ENCODE assay signal across 24 cellular contexts in the genomic region with DNA sequence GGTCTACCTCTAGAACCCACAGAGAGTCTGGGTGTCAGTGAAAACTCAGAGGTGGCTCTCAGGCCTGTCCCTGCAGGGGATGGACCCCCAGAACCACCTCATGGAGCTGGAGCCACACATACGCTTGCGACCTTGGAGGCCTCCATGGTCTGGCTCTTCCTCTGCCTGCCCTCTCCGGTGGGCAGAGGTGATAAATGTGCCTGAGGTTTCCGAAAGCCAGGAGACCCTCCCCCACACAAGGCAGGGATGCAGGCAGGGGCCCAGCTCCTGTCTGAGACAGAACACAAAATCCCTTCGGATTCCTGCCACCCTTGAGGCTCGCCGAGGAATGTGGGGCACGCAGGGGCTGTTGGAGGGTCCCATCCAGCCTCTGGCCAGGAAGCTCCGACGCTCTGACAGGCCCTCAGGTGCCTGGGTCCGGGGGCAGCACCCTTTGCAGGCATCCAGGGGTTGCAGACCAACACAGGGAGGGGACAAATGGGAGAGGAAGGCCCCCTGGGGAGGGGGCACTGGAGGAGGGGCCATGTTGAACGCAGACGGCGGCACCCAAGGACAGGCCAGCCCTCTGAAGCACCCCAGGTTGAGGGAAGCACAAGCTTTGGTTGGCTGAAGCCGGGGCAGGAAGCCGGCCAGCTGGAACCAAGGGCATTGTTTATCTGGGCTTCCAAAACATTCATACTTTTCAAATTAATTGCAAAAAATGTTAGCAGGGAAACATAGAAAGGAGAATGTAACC. TPM values are rescaled to one million over a fixed set of nuclear protein-coding genes. Genes with fewer than 3 reads are reported as not detected.
A peak's percentile ranks its signal among the peaks of the same experiment; 100 is the strongest.
DNase-seq lines count a peak whose midpoint lies in the region; ATAC-seq, FAIRE-seq and TF ChIP-seq lines count a peak whose summit lies in the region.
"Had no signal": no experiment of that assay in that cellular context is flagged by ENCODE, and none has a peak within 500 bp of the region (broad histone marks: within the 10 kb centered on the region; RNA-seq: fewer than 3 reads in every experiment).

No MANE protein-coding gene starts in this region.

- H3K9ac ChIP-seq in BLaER1: no peak overlapping the region
- peak overlapping the region; percentile 38 for H3K9ac ChIP-seq in adipocyte (ENCODE audit: low read length)

- H3K9me3 ChIP-seq in BLaER1 (no peaks in the 10 kb centered on the region), adipocyte (ENCODE audit: control insufficient read depth, low read length) (no peaks in the 10 kb centered on the region), sigmoid colon (no peaks in the 10 kb centered on the region)
- H3K9me3 ChIP-seq: pancreas had no signal

- peaks cover 5% of the 10 kb centered on the region for H4K20me1 ChIP-seq in BLaER1

- no peak overlapping the region for H3K27ac ChIP-seq in BLaER1
- no peak overlapping the region for H3K27ac ChIP-seq in sigmoid colon
- no peak overlapping the region for H3K27ac ChIP-seq in substantia nigra (ENCODE audit: low read depth, low read length, poor library complexity, severe bottlenecking)
- H3K27ac ChIP-seq: SK-N-MC had no signal

- H3K4me2 ChIP-seq in BLaER1: peak overlapping the region; percentile 99

- H3K27me3 ChIP-seq in BLaER1 (peaks cover 40% of the 10 kb centered on the region), adipocyte (replicated peaks; ENCODE audit: control insufficient read depth, insufficient read depth, low read length) (no peaks in the 10 kb centered on the region), sigmoid colon (no peaks in the 10 kb centered on the region)
- H3K27me3 ChIP-seq: pancreas had no signal

- ATAC-seq in GM19467 (IDR thresholded peaks at IDR 0.05; ENCODE audit: unreplicated experiment): no peak
- ATAC-seq: pancreas had no signal

- no peaks in the 10 kb centered on the region for H3K36me3 ChIP-seq in BLaER1
- H3K36me3 ChIP-seq in adipocyte (ENCODE audit: control insufficient read depth, insufficient read depth, low read length, severe bottlenecking): no peaks in the 10 kb centered on the region
- H3K36me3 ChIP-seq in sigmoid colon: no peaks in the 10 kb centered on the region
- H3K36me3 ChIP-seq: pancreas had no signal

- TF ChIP-seq EP300 in sigmoid colon (IDR thresholded peaks at IDR 0.05): no peak

- H3K4me3 ChIP-seq in BLaER1: no peak overlapping the region
- H3K4me3 ChIP-seq in adipocyte (ENCODE audit: low read length): no peak overlapping the region
- no peak overlapping the region for H3K4me3 ChIP-seq in sigmoid colon
- H3K4me3 ChIP-seq: coronary artery, pancreas, SK-N-MC, skin epidermis had no signal

- DNase-seq in adipocyte (ENCODE audit: low read depth) (no peak), mesenteric fat pad (ENCODE audit: low spot score) (peak; percentile 72), sigmoid colon (peak; percentile 65), RCC 7860 (ENCODE audit: low spot score) (no peak), substantia nigra (lab: John Stamatoyannopoulos, UW) (no peak), GM10266 (ENCODE audit: extremely low spot score) (no peak)
- DNase-seq: activated CD4-positive, alpha-beta T cell treated with anti-CD3 and anti-CD28 coated beads for 1 hour; CD4-positive, alpha-beta memory T cell; DMS153; glutamatergic neuron; Karpas-422; NCI-H187; NCI-H69; OCI-M1; stimulated activated CD4-positive, alpha-beta T cell treated with anti-CD3 and anti-CD28 coated beads, Interleukin-4, amount 100 ng/mL, for 24 hours; T-helper 2 cell had no signal

- no peak for TF ChIP-seq POLR2A in sigmoid colon (IDR thresholded peaks at IDR 0.05)

- intact Hi-C loops in sigmoid colon (cut with DNase I): no loop called here

- FAIRE-seq in RCC 7860 (lab: Jason Lieb, UNC): no peak
- FAIRE-seq: endometrium, G401.6, pancreas had no signal

- peaks cover 99% of the 10 kb centered on the region for H3K4me1 ChIP-seq in BLaER1
- H3K4me1 ChIP-seq in adipocyte (ENCODE audit: control insufficient read depth, insufficient read depth, low read length): peaks cover 46% of the 10 kb centered on the region
- peaks cover 0 to 22% (median 19%) of the 10 kb centered on the region in 4 donors for H3K4me1 ChIP-seq in sigmoid colon

- no peak for TF ChIP-seq CTCF in sigmoid colon (IDR thresholded peaks at IDR 0.05)
- no peak for TF ChIP-seq CTCF in GM10266 (IDR thresholded peaks at IDR 0.05; ENCODE audit: control insufficient read depth, insufficient read depth, low read depth, missing control alignments)

- WGBS in sigmoid colon, 2 donors: 78 to 86% methylated on average over 16 of the region's 16 CpGs

RNA-seq across cellular contexts. Expression of a gene that starts 4.1 kb away (rescaled TPM):
- 58.0 TPM for total RNA-seq in mesenteric fat pad
- 10 to 100 TPM in 3 of 4 donors, 1 to 10 TPM in 1; 8.3 to 37.1 (median 17.0) TPM for total RNA-seq in sigmoid colon
- polyA plus RNA-seq in sigmoid colon: 1 to 10 TPM in 2 of 3 donors, under 1 TPM in 1; 0.69 to 6.3 (median 3.0) TPM

Comparison
In these comparisons a context has a peak if more than half of its experiments do, and no peak if none do; other contexts are left out.
1. DNase-seq: peak in mesenteric fat pad (single experiment) and sigmoid colon (single experiment); none in adipocyte (single experiment), RCC 7860 (single experiment), substantia nigra (0 of 49) and GM10266 (single experiment).